ENCODE assay signal across 2 cellular contexts in genomic region chr2:118148809-118149208, GRCh38.
TF ChIP-seq lines count a peak whose summit lies in the region.

No MANE protein-coding gene starts in this region.

TF ChIP-seq in liver, 16 proteins besides CTCF, POLR2A, EP300 and RAD21 (continued from another document):
- TF ChIP-seq ATF3 (IDR thresholded peaks at IDR 0.05): no peak
TF ChIP-seq in liver: peak in this region for 0.

TF ChIP-seq in HepG2, 621 proteins besides CTCF, POLR2A, EP300 and RAD21 (continued from another document):
- TF ChIP-seq ZBTB26 (CRISPR knock-in tag; IDR thresholded peaks at IDR 0.05; ENCODE audit: borderline replicate concordance): no peak
- TF ChIP-seq NFIC (IDR thresholded peaks at IDR 0.05; ENCODE audit: low read length): no peak
- TF ChIP-seq NAIF1 (CRISPR knock-in tag; IDR thresholded peaks at IDR 0.05; ENCODE audit: borderline replicate concordance): no peak
- no peak for TF ChIP-seq NFYB (CRISPR knock-in tag; IDR thresholded peaks at IDR 0.05)
